8 cellular contexts compared by ENCODE assay signal in genomic region chr15:94584833-94585244, GRCh38.
DNase-seq lines count a peak whose midpoint lies in the region; ATAC-seq and TF ChIP-seq lines count a peak whose summit lies in the region.

No MANE protein-coding gene starts in this region.

- no peaks in the 10 kb centered on the region for H3K36me3 Mint-ChIP-seq in CD4-positive, CD25-positive, alpha-beta regulatory T cell
- peaks cover 0 to 8% (median 0%) of the 10 kb centered on the region in 5 donors for H3K36me3 Mint-ChIP-seq in naive thymus-derived CD4-positive, alpha-beta T cell

- H3K4me1 Mint-ChIP-seq in CD4-positive, CD25-positive, alpha-beta regulatory T cell, result peaks cover 0 to 25% (median 21%) of the 10 kb centered on the region in 4 donors
- peaks cover 17 to 58% (median 45%) of the 10 kb centered on the region in 7 donors for H3K4me1 Mint-ChIP-seq in naive thymus-derived CD4-positive, alpha-beta T cell

- no peak overlapping the region for H3K27ac ChIP-seq in CD4-positive, CD25-positive, alpha-beta regulatory T cell (ENCODE audit: insufficient read depth, low read length, poor library complexity, severe bottlenecking)
- no peak overlapping the region for H3K27ac ChIP-seq in naive thymus-derived CD4-positive, alpha-beta T cell (ENCODE audit: low read depth, low read length)
- no peak overlapping the region for H3K27ac ChIP-seq in prostate gland

- intact Hi-C loops in naive thymus-derived CD4-positive, alpha-beta T cell (cut with micrococcal nuclease), result loop anchor here in 1 of 2 donors (1.0 to 10.0 kb wide), 9 partner anchors 25 to 1760 kb away; partner anchors contain the start of gene MCTP2
- intact Hi-C loops in posterior cingulate gyrus (cut with DNase I) (no loop called here), prostate gland (cut with DNase I) (no loop called here)

- no peak overlapping the region for H3K4me3 Mint-ChIP-seq in CD4-positive, CD25-positive, alpha-beta regulatory T cell
- peak overlapping the region; percentile 44 to 79 (median 62) for H3K4me3 Mint-ChIP-seq in naive thymus-derived CD4-positive, alpha-beta T cell

- 50% methylated on average over 11 of the region's 11 CpGs for WGBS in prostate gland

- no peak overlapping the region for H3K4me3 ChIP-seq in CD4-positive, CD25-positive, alpha-beta regulatory T cell (ENCODE audit: low read depth, low read length)
- no peak overlapping the region for H3K4me3 ChIP-seq in naive thymus-derived CD4-positive, alpha-beta T cell (ENCODE audit: low read length)
- H3K4me3 ChIP-seq in prostate gland, result no peak overlapping the region

- no peak for TF ChIP-seq CTCF in prostate gland (IDR thresholded peaks at IDR 0.05)

- CTCF ChIA-PET in naive thymus-derived CD4-positive, alpha-beta T cell (lab: Charles Lee), result no interaction called here

- POLR2A ChIA-PET in naive thymus-derived CD4-positive, alpha-beta T cell (lab: Charles Lee), result no interaction called here

- H3K9me3 Mint-ChIP-seq in CD4-positive, CD25-positive, alpha-beta regulatory T cell, result peaks cover 0 to 5% (median 0%) of the 10 kb centered on the region in 7 donors
- H3K9me3 Mint-ChIP-seq in naive thymus-derived CD4-positive, alpha-beta T cell, result peaks cover 0 to 4% (median 0%) of the 10 kb centered on the region in 11 donors

- peaks cover 28% of the 10 kb centered on the region for H3K27me3 Mint-ChIP-seq in CD4-positive, CD25-positive, alpha-beta regulatory T cell
- peaks cover 59 to 84% (median 83%) of the 10 kb centered on the region in 5 donors for H3K27me3 Mint-ChIP-seq in naive thymus-derived CD4-positive, alpha-beta T cell

- no peaks in the 10 kb centered on the region for H3K9me3 ChIP-seq in CD4-positive, CD25-positive, alpha-beta regulatory T cell (ENCODE audit: control insufficient read depth in 2 of 2, low read length in 2 of 2)
- no peaks in the 10 kb centered on the region for H3K9me3 ChIP-seq in naive thymus-derived CD4-positive, alpha-beta T cell (ENCODE audit: control insufficient read depth in 2 of 3, low read length in 3 of 3)
- no peaks in the 10 kb centered on the region for H3K9me3 ChIP-seq in prostate gland

- peak; percentile 50 to 71 for ATAC-seq in CD4-positive, CD25-positive, alpha-beta regulatory T cell (ENCODE audit: low read depth in 2 of 2)
- ATAC-seq in GM19463 (IDR thresholded peaks at IDR 0.05; ENCODE audit: unreplicated experiment), result peak; percentile 80
- ATAC-seq in HG03469 (IDR thresholded peaks at IDR 0.05; ENCODE audit: unreplicated experiment), result peak; percentile 77
- ATAC-seq in naive thymus-derived CD4-positive, alpha-beta T cell, result peak; percentile 81

- no peak for TF ChIP-seq POLR2A in prostate gland (IDR thresholded peaks at IDR 0.05)

- H3K4me1 ChIP-seq in CD4-positive, CD25-positive, alpha-beta regulatory T cell (ENCODE audit: control insufficient read depth, insufficient read depth, low read length, poor library complexity, severe bottlenecking), result no peaks in the 10 kb centered on the region
- peaks cover 13 to 29% of the 10 kb centered on the region in 2 donors for H3K4me1 ChIP-seq in naive thymus-derived CD4-positive, alpha-beta T cell (ENCODE audit: control insufficient read depth in 2 of 2, insufficient read depth in 2 of 2, low read length in 2 of 2)
- no peaks in the 10 kb centered on the region for H3K4me1 ChIP-seq in prostate gland (replicated peaks)

- no peaks in the 10 kb centered on the region for H3K36me3 ChIP-seq in CD4-positive, CD25-positive, alpha-beta regulatory T cell (ENCODE audit: control insufficient read depth, insufficient read depth, low read length)
- no peaks in the 10 kb centered on the region for H3K36me3 ChIP-seq in naive thymus-derived CD4-positive, alpha-beta T cell (ENCODE audit: control insufficient read depth in 2 of 3, insufficient read depth in 3 of 3, low read length in 3 of 3)
- no peaks in the 10 kb centered on the region for H3K36me3 ChIP-seq in prostate gland

- no peak overlapping the region for H3K27ac Mint-ChIP-seq in CD4-positive, CD25-positive, alpha-beta regulatory T cell
- H3K27ac Mint-ChIP-seq in naive thymus-derived CD4-positive, alpha-beta T cell, result peak overlapping the region in 8 of 9 donors; percentile 37 to 75 (median 57)

- peak in 2 of 3 donors; percentile 19 to 66 for DNase-seq in CD4-positive, CD25-positive, alpha-beta regulatory T cell
- DNase-seq in activated CD8-positive, alpha-beta memory T cell treated with anti-CD3 and anti-CD28 coated beads for 48 hours (ENCODE audit: low read depth in 2 of 3, low spot score in 2 of 3), result peak in 2 of 3 experiments; percentile 20 to 24
- DNase-seq in naive thymus-derived CD4-positive, alpha-beta T cell, result peak in 8 of 9 donors; percentile 31 to 74 (median 64)
- DNase-seq in epidermal melanocyte (ENCODE audit: insufficient read length, low spot score) (no peak), posterior cingulate gyrus (no peak), prostate gland (ENCODE audit: low spot score) (no peak)

- no peaks in the 10 kb centered on the region for H3K27me3 ChIP-seq in CD4-positive, CD25-positive, alpha-beta regulatory T cell (ENCODE audit: control insufficient read depth, insufficient read depth, low read length)
- H3K27me3 ChIP-seq in naive thymus-derived CD4-positive, alpha-beta T cell (ENCODE audit: control insufficient read depth in 2 of 2, insufficient read depth in 2 of 2, low read length in 2 of 2), result peaks cover 0 to 3% of the 10 kb centered on the region in 2 donors
- H3K27me3 ChIP-seq in prostate gland (replicated peaks; ENCODE audit: insufficient read depth), result no peaks in the 10 kb centered on the region

Comparison
In these comparisons a context has a peak if more than half of its experiments do, and no peak if none do; other contexts are left out.
1. DNase-seq: peak in CD4-positive, CD25-positive, alpha-beta regulatory T cell (2 of 3), activated CD8-positive, alpha-beta memory T cell treated with anti-CD3 and anti-CD28 coated beads for 48 hours (2 of 3) and naive thymus-derived CD4-positive, alpha-beta T cell (8 of 9); none in epidermal melanocyte (single experiment), posterior cingulate gyrus (0 of 10) and prostate gland (single experiment).
2. H3K27ac Mint-ChIP-seq: peak in naive thymus-derived CD4-positive, alpha-beta T cell (8 of 9); none in CD4-positive, CD25-positive, alpha-beta regulatory T cell (0 of 3).
3. H3K4me3 Mint-ChIP-seq: peak in naive thymus-derived CD4-positive, alpha-beta T cell (10 of 10); none in CD4-positive, CD25-positive, alpha-beta regulatory T cell (0 of 4).
4. Peak in every context shown above with its lines, with median percentiles within 50 percentile points of each other: ATAC-seq.